22 cellular contexts compared by ENCODE assay signal in the genomic region with DNA sequence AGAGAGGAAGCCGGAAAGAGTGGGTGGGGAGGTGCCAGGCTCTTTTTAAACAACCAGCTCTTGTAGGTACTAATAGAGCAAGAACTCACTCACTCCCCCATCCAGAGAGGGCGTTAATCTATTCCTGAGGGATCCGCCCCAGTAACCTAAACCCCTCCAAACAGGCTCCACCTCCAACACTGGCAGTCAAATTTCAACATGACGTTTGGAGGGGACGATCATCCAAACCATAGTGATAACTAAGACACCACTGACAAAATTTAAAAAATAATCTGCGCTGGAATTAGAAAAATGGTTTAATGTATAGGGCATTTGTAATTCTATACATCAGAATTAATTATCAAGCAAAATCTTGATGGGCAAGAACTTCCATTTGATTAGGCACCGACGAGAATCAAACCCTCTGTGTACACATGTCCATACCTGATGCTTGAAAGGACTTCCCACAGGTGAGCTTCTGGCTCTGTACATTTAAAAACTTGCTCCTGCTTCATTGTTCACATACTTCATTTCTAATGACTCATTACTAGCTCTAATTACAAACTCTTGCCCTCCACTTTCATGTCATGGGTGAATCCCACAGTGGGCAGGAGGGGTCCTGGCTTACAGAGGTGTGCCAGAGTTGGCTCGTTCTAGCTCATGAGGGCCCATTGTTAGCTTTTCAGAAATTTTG. TPM values are rescaled to one million over a fixed set of nuclear protein-coding genes. Genes with fewer than 3 reads are reported as not detected.
A peak's percentile ranks its signal among the peaks of the same experiment; 100 is the strongest.
DNase-seq lines count a peak whose midpoint lies in the region; TF ChIP-seq lines count a peak whose summit lies in the region.
"Had no signal": no experiment of that assay in that cellular context is flagged by ENCODE, and none has a peak within 500 bp of the region (broad histone marks: within the 10 kb centered on the region; RNA-seq: fewer than 3 reads in every experiment).

No MANE protein-coding gene starts in this region.

- H3K9me3 ChIP-seq in SK-N-MC (ENCODE audit: low read depth, low read length) (no peaks in the 10 kb centered on the region; the same call in 1 of the 2 replicates), suprapubic skin (no peaks in the 10 kb centered on the region)
- H3K9me3 ChIP-seq: A549 had no signal

- peaks cover 23% of the 10 kb centered on the region for H3K4me1 Mint-ChIP-seq in activated naive CD4-positive, alpha-beta T cell treated with anti-CD3 and anti-CD28 coated beads, Interleukin-2, amount 50 U/mL, for 24 hours
- peaks cover 34% of the 10 kb centered on the region for H3K4me1 Mint-ChIP-seq in activated naive CD4-positive, alpha-beta T cell treated with anti-CD3 and anti-CD28 coated beads for 36 hours (ENCODE audit: low read depth)
- H3K4me1 Mint-ChIP-seq in dendritic cell treated with granulocyte-macrophage colony-stimulating factor and Interleukin-4, amounts not matched to agents 40 ng/mL and 50 ng/mL, for 4 days (ENCODE audit: low read depth) = peaks cover 27% of the 10 kb centered on the region

- no peak overlapping the region for H3K4me3 Mint-ChIP-seq in activated naive CD4-positive, alpha-beta T cell treated with anti-CD3 and anti-CD28 coated beads, Interleukin-2, amount 50 U/mL, for 24 hours
- H3K4me3 Mint-ChIP-seq in activated naive CD4-positive, alpha-beta T cell treated with anti-CD3 and anti-CD28 coated beads for 36 hours = no peak overlapping the region
- H3K4me3 Mint-ChIP-seq in dendritic cell treated with granulocyte-macrophage colony-stimulating factor and Interleukin-4, amounts not matched to agents 40 ng/mL and 50 ng/mL, for 4 days = no peak overlapping the region
- H3K4me3 Mint-ChIP-seq: CD4-positive, alpha-beta T cell had no signal

- WGBS in suprapubic skin = 75% methylated on average over 9 of the region's 9 CpGs

- no peaks in the 10 kb centered on the region for H3K27me3 Mint-ChIP-seq in activated naive CD4-positive, alpha-beta T cell treated with anti-CD3 and anti-CD28 coated beads, Interleukin-2, amount 50 U/mL, for 24 hours
- no peaks in the 10 kb centered on the region for H3K27me3 Mint-ChIP-seq in activated naive CD4-positive, alpha-beta T cell treated with anti-CD3 and anti-CD28 coated beads for 36 hours (ENCODE audit: low read depth)
- H3K27me3 Mint-ChIP-seq in dendritic cell treated with granulocyte-macrophage colony-stimulating factor and Interleukin-4, amounts not matched to agents 40 ng/mL and 50 ng/mL, for 4 days = peaks cover 4% of the 10 kb centered on the region
- H3K27me3 Mint-ChIP-seq: CD4-positive, alpha-beta T cell had no signal

- TF ChIP-seq EP300 in suprapubic skin (IDR thresholded peaks at IDR 0.05) = no peak

- H3K27ac ChIP-seq in SK-N-MC (peak overlapping the region; percentile 88; the same call in 1 of the 2 replicates), suprapubic skin (peak overlapping the region; percentile 65), dorsolateral prefrontal cortex (no peak overlapping the region)
- H3K27ac ChIP-seq: A549, KMS-11 had no signal

- H3K36me3 Mint-ChIP-seq in activated naive CD4-positive, alpha-beta T cell treated with anti-CD3 and anti-CD28 coated beads, Interleukin-2, amount 50 U/mL, for 24 hours = no peaks in the 10 kb centered on the region
- H3K36me3 Mint-ChIP-seq in activated naive CD4-positive, alpha-beta T cell treated with anti-CD3 and anti-CD28 coated beads for 36 hours (ENCODE audit: low read depth) = peaks cover 4% of the 10 kb centered on the region
- H3K36me3 Mint-ChIP-seq in dendritic cell treated with granulocyte-macrophage colony-stimulating factor and Interleukin-4, amounts not matched to agents 40 ng/mL and 50 ng/mL, for 4 days (ENCODE audit: low read depth) = peaks cover 19% of the 10 kb centered on the region

- no peak for DNase-seq in activated naive CD4-positive, alpha-beta T cell treated with anti-CD3 and anti-CD28 coated beads for 36 hours
- DNase-seq in SK-N-MC (ENCODE audit: low read depth, low spot score) (no peak), suprapubic skin (ENCODE audit: low spot score in 2 of 2) (no peak), SK-N-DZ (ENCODE audit: low spot score) (no peak), dorsolateral prefrontal cortex (no peak)
- DNase-seq: AML-193; CD4-positive, alpha-beta T cell; MM.1S; NCI-H1048; NCI-H1417; NCI-H1694; NCI-H2029 treated with DMSO at 0.1 percent for 48 hours; NCI-H2171 treated with DMSO at 0.1 percent for 48 hours; NCI-H345; NCI-H510A treated with DMSO at 0.1 percent for 48 hours; SHP77; SW 1271 had no signal

- H3K27ac Mint-ChIP-seq in activated naive CD4-positive, alpha-beta T cell treated with anti-CD3 and anti-CD28 coated beads, Interleukin-2, amount 50 U/mL, for 24 hours = peak overlapping the region; percentile 23
- no peak overlapping the region for H3K27ac Mint-ChIP-seq in activated naive CD4-positive, alpha-beta T cell treated with anti-CD3 and anti-CD28 coated beads for 36 hours
- H3K27ac Mint-ChIP-seq in dendritic cell treated with granulocyte-macrophage colony-stimulating factor and Interleukin-4, amounts not matched to agents 40 ng/mL and 50 ng/mL, for 4 days = peak overlapping the region; percentile 73
- H3K27ac Mint-ChIP-seq: CD4-positive, alpha-beta T cell had no signal

- peaks cover 5% of the 10 kb centered on the region for H3K9me3 Mint-ChIP-seq in activated naive CD4-positive, alpha-beta T cell treated with anti-CD3 and anti-CD28 coated beads, Interleukin-2, amount 50 U/mL, for 24 hours
- peaks cover 6% of the 10 kb centered on the region for H3K9me3 Mint-ChIP-seq in activated naive CD4-positive, alpha-beta T cell treated with anti-CD3 and anti-CD28 coated beads for 36 hours
- H3K9me3 Mint-ChIP-seq in dendritic cell treated with granulocyte-macrophage colony-stimulating factor and Interleukin-4, amounts not matched to agents 40 ng/mL and 50 ng/mL, for 4 days = peaks cover 23% of the 10 kb centered on the region
- H3K9me3 Mint-ChIP-seq: CD4-positive, alpha-beta T cell had no signal

- no peaks in the 10 kb centered on the region for H3K36me3 ChIP-seq in SK-N-MC (ENCODE audit: insufficient read depth, low read length)
- H3K36me3 ChIP-seq in suprapubic skin = no peaks in the 10 kb centered on the region
- H3K36me3 ChIP-seq: BLaER1 treated with 17β-estradiol and CSF1 and Interleukin-3, amounts not matched to agents 10 nM and 100 nM had no signal

- intact Hi-C loops in activated naive CD4-positive, alpha-beta T cell treated with anti-CD3 and anti-CD28 coated beads for 36 hours (cut with micrococcal nuclease) = no loop called here
- intact Hi-C loops in dendritic cell treated with granulocyte-macrophage colony-stimulating factor and Interleukin-4, amounts not matched to agents 40 ng/mL and 50 ng/mL, for 4 days (cut with micrococcal nuclease) = no loop called here
- intact Hi-C loops in dorsolateral prefrontal cortex (cut with DNase I) = no loop called here

- no peak for TF ChIP-seq POLR2A in suprapubic skin (IDR thresholded peaks at IDR 0.05)

- TF ChIP-seq CTCF in suprapubic skin (IDR thresholded peaks at IDR 0.05) = no peak
- TF ChIP-seq CTCF in dorsolateral prefrontal cortex (IDR thresholded peaks at IDR 0.05 in 54 of 56, conservative IDR thresholded peaks at IDR 0.05 in 2 of 56; ENCODE audit: low read depth in 1 of 56, partially characterized antibody in 56 of 56) = no peak

- CTCF ChIA-PET in activated naive CD4-positive, alpha-beta T cell treated with anti-CD3 and anti-CD28 coated beads for 36 hours (lab: Charles Lee) = interaction anchor here (1.7 kb wide), 1 partner anchor 9 kb away, joined by 4 read pairs; no protein-coding TSS in a partner anchor

- H3K27me3 ChIP-seq in suprapubic skin (no peaks in the 10 kb centered on the region), dorsolateral prefrontal cortex (no peaks in the 10 kb centered on the region)
- H3K27me3 ChIP-seq: BLaER1 treated with 17β-estradiol and CSF1 and Interleukin-3, amounts not matched to agents 10 nM and 100 nM had no signal

- H3K9ac ChIP-seq in SK-N-MC (ENCODE audit: insufficient read length) = no peak overlapping the region
- H3K9ac ChIP-seq: BLaER1 treated with 17β-estradiol and CSF1 and Interleukin-3, amounts not matched to agents 10 nM and 100 nM; KMS-11 had no signal

- H3K4me1 ChIP-seq in suprapubic skin = peaks cover 18% of the 10 kb centered on the region

- H3K4me3 ChIP-seq in SK-N-MC (no peak overlapping the region), suprapubic skin (no peak overlapping the region), dorsolateral prefrontal cortex (no peak overlapping the region)
- H3K4me3 ChIP-seq: A549; BLaER1 treated with 17β-estradiol and CSF1 and Interleukin-3, amounts not matched to agents 10 nM and 100 nM had no signal

RNA-seq across cellular contexts. Expression of a gene that starts 20.6 kb away (rescaled TPM):
- total RNA-seq in activated naive CD4-positive, alpha-beta T cell treated with anti-CD3 and anti-CD28 coated beads for 36 hours = 10 to 100 TPM; 27.4 to 29.3 TPM
- total RNA-seq in suprapubic skin (100 to 1,000 TPM in 1 of 4 donors, 10 to 100 TPM in 3; 29.0 to 104 (median 35.1) TPM), dorsolateral prefrontal cortex (10 to 100 TPM in 117 of 120 experiments, 1 to 10 TPM in 3; 8.3 to 20.9 (median 13.8) TPM)
- polyA plus RNA-seq in SK-N-DZ (2014; cell fraction: cytosol; rRNA removed) = 5.6 and 6.2 TPM in 2 replicates
- 5.9 and 15.1 TPM in 2 replicates for polyA plus RNA-seq in SK-N-DZ (2014; cell fraction: nucleus; rRNA removed)

Comparison
In these comparisons a context has a peak if more than half of its experiments do, and no peak if none do; other contexts are left out.
1. H3K27ac ChIP-seq: peak in SK-N-MC (single experiment) and suprapubic skin (single experiment); none in dorsolateral prefrontal cortex (0 of 59).